ENCODE assay signal across 8 cellular contexts in the genomic region with DNA sequence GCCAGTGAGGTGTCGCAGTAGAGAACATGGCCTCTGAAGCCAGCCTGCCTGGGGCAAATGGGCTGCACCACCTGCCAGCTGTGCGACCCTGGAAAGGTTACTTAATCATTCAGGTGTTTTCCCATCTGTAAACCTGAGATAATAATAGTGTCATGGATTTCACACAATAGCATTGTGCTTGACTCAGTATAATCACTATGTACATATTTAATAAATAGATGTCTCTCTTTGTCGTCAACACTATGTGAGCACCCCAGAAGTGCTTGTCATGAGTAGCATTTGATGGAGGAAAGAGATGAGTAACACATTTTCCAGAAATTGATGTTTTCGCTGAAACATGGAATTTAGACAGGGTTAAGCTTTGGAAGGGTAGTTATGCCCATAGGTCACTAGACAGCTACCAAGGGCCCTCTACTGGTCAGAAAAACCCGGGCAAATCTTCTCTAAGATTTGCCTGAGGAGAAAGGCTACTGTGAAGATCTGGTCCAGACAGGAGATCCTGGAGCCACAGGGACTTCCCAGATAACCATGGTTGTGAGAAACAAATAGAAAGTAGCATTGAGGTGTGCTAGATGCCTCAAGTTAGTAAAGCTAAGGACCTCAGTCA. TPM values are rescaled to one million over a fixed set of nuclear protein-coding genes. Genes with fewer than 3 reads are reported as not detected.
DNase-seq lines count a peak whose midpoint lies in the region; FAIRE-seq and TF ChIP-seq lines count a peak whose summit lies in the region.

No MANE protein-coding gene starts in this region.

- H3K27me3 Mint-ChIP-seq in progenitor cell of endocrine pancreas: peaks cover 12% of the 10 kb centered on the region

- H3K9ac ChIP-seq in BLaER1: no peak overlapping the region

- H3K4me1 Mint-ChIP-seq in progenitor cell of endocrine pancreas (ENCODE audit: low read depth): peaks cover 4% of the 10 kb centered on the region

- intact Hi-C loops in esophagus squamous epithelium (cut with DNase I): loop anchor here (5.0 kb wide), 1 partner anchor 95 kb away; no protein-coding TSS in a partner anchor

- peaks cover under 1% of the 10 kb centered on the region for H3K36me3 Mint-ChIP-seq in progenitor cell of endocrine pancreas (ENCODE audit: insufficient read depth)

- H3K27me3 ChIP-seq in BLaER1 (no peaks in the 10 kb centered on the region), esophagus squamous epithelium (no peaks in the 10 kb centered on the region)

- TF ChIP-seq POLR2A in H54 (IDR thresholded peaks at IDR 0.05; ENCODE audit: low read depth, low read length): no peak
- no peak for TF ChIP-seq POLR2A in esophagus squamous epithelium (IDR thresholded peaks at IDR 0.05)

- H3K36me3 ChIP-seq in BLaER1 (no peaks in the 10 kb centered on the region), esophagus squamous epithelium (no peaks in the 10 kb centered on the region)

- H3K27ac Mint-ChIP-seq in progenitor cell of endocrine pancreas: no peak overlapping the region

- FAIRE-seq in H54 (lab: Jason Lieb, UNC): peak; percentile 87

- no peak overlapping the region for H3K4me3 Mint-ChIP-seq in progenitor cell of endocrine pancreas (ENCODE audit: low read depth)

- peaks cover 55% of the 10 kb centered on the region for H3K4me1 ChIP-seq in BLaER1
- H3K4me1 ChIP-seq in esophagus squamous epithelium: peaks cover 0 to 6% (median 0%) of the 10 kb centered on the region in 3 donors

- peaks cover 10% of the 10 kb centered on the region for H3K9me3 ChIP-seq in BLaER1
- H3K9me3 ChIP-seq in esophagus squamous epithelium: no peaks in the 10 kb centered on the region

- H3K27ac ChIP-seq in BLaER1 (no peak overlapping the region), esophagus squamous epithelium (no peak overlapping the region)

- peak overlapping the region; percentile 76; the same call in 1 of the 2 replicates for H3K4me2 ChIP-seq in BLaER1

- H4K20me1 ChIP-seq in BLaER1: no peaks in the 10 kb centered on the region

- DNase-seq in H54 (ENCODE audit: insufficient read length, low spot score) (peak; percentile 20), OCI-M1 (lab: John Stamatoyannopoulos, UW) (peak; percentile 77), esophagus squamous epithelium (lab: John Stamatoyannopoulos, UW) (no peak), progenitor cell of endocrine pancreas (ENCODE audit: low spot score, unreplicated experiment) (no peak), SKM-1 (lab: John Stamatoyannopoulos, UW; ENCODE audit: unreplicated experiment) (no peak), GM19240 (ENCODE audit: insufficient read length, low spot score) (no peak), SKM-1 treated with dmso at 0.1 percent for 144 hours (lab: John Stamatoyannopoulos, UW; ENCODE audit: unreplicated experiment) (no peak)

- H3K9me3 Mint-ChIP-seq in progenitor cell of endocrine pancreas (ENCODE audit: low read depth): peaks cover 4% of the 10 kb centered on the region

- WGBS in esophagus squamous epithelium, 2 donors: 49 to 54% methylated on average over 5 of the region's 5 CpGs

- peak in 5 of 6 experiments; percentile 17 to 59 (median 46) for TF ChIP-seq CTCF in esophagus squamous epithelium (IDR thresholded peaks at IDR 0.05)
- peak; percentile 45 for TF ChIP-seq CTCF in progenitor cell of endocrine pancreas (IDR thresholded peaks at IDR 0.05; ENCODE audit: unreplicated experiment)

- H3K4me3 ChIP-seq in BLaER1 (no peak overlapping the region), esophagus squamous epithelium (no peak overlapping the region)

RNA-seq across cellular contexts. Expression of gene MBNL2, which starts 9.5 kb away (rescaled TPM):
- total RNA-seq in esophagus squamous epithelium: 10 to 100 TPM; 18.3 to 58.7 (median 29.7) TPM
- total RNA-seq in progenitor cell of endocrine pancreas: 51.3 and 51.4 TPM in 2 replicates

Comparison
In these comparisons a context has a peak if more than half of its experiments do, and no peak if none do; other contexts are left out.
1. DNase-seq: peak in H54 (single experiment) and OCI-M1 (single experiment); none in esophagus squamous epithelium (single experiment), progenitor cell of endocrine pancreas (single experiment), SKM-1 (single experiment), GM19240 (single experiment) and SKM-1 treated with dmso at 0.1 percent for 144 hours (single experiment).